Comparison of ENCODE assay signal across 15 cellular contexts in the genomic region with DNA sequence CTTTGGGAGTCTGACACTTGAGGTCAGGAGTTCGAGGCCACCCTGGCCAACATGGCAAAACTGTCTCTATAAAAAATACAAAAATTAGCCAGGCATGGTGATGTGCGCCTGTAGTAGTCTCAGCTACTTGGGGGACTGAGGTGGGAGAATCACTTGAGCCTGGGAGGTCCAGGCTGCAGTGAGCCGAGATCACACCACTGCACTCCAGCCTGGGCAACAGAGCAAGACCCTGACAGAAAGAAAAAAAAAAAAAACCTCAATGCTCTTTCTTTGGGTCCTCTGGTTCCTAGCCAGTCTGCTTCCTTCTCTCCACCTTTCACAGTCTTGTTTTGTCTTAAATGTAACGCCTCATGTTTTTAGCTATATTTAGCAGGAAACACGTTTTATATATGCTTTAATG. TPM values are rescaled to one million over a fixed set of nuclear protein-coding genes. Genes with fewer than 3 reads are reported as not detected.
A peak's percentile ranks its signal among the peaks of the same experiment; 100 is the strongest.
DNase-seq lines count a peak whose midpoint lies in the region; ATAC-seq, FAIRE-seq and TF ChIP-seq lines count a peak whose summit lies in the region.
"Had no signal": no experiment of that assay in that cellular context is flagged by ENCODE, and none has a peak within 500 bp of the region (broad histone marks: within the 10 kb centered on the region; RNA-seq: fewer than 3 reads in every experiment).

No MANE protein-coding gene starts in this region.

- H3K9ac ChIP-seq in K562 (ENCODE audit: insufficient read depth in 1 of 2, low read depth in 2 of 2, low read length in 2 of 2): no peak overlapping the region

- ATAC-seq in CD4-positive, CD25-positive, alpha-beta regulatory T cell (ENCODE audit: low read depth in 2 of 2): no peak
- ATAC-seq in K562 (no peak), left lung (no peak), GM19351 (IDR thresholded peaks at IDR 0.05; ENCODE audit: unreplicated experiment) (no peak), HG03159 (IDR thresholded peaks at IDR 0.05; ENCODE audit: unreplicated experiment) (no peak)
- ATAC-seq in naive thymus-derived CD8-positive, alpha-beta T cell: no peak

- CTCF ChIA-PET in Calu3 (lab: Charles Lee) (interaction anchor here (0.7 kb wide), 1 partner anchor 34 kb away, joined by 3 read pairs; no protein-coding TSS in a partner anchor), K562 (lab: Yijun Ruan, JAX; ENCODE audit: low intra/inter-chr PET ratio) (no interaction called here)

- peak overlapping the region; percentile 68 for H3K27ac ChIP-seq in CD4-positive, CD25-positive, alpha-beta regulatory T cell (ENCODE audit: insufficient read depth, low read length, poor library complexity, severe bottlenecking)
- H3K27ac ChIP-seq in K562 (ENCODE audit: extremely low read depth, low read depth, low read length) (no peak overlapping the region), left lung (peak overlapping the region in 1 of 2 donors; percentile 75)
- H3K27ac ChIP-seq: HL-60, thoracic aorta had no signal

- no peak for FAIRE-seq in K562 (lab: Jason Lieb, UNC)

- peaks cover 11% of the 10 kb centered on the region for H4K20me1 ChIP-seq in K562 (replicated peaks; ENCODE audit: control insufficient read depth, insufficient read depth, low read length)

- peak overlapping the region; percentile 85 to 88 (median 85) for H3K27ac Mint-ChIP-seq in CD4-positive, CD25-positive, alpha-beta regulatory T cell
- H3K27ac Mint-ChIP-seq in Calu3 (ENCODE audit: unreplicated experiment): peak overlapping the region; percentile 14
- H3K27ac Mint-ChIP-seq in naive thymus-derived CD8-positive, alpha-beta T cell: peak overlapping the region in 7 of 10 donors; percentile 23 to 83 (median 45)

- no peaks in the 10 kb centered on the region for H3K9me1 ChIP-seq in K562 (ENCODE audit: control insufficient read depth, insufficient read depth, low read length)

- DNase-seq in CD4-positive, CD25-positive, alpha-beta regulatory T cell: no peak
- no peak for DNase-seq in Calu3
- DNase-seq in K562 (ENCODE audit: extremely low read depth in 1 of 4, low spot score in 3 of 4): no peak
- no peak for DNase-seq in naive thymus-derived CD8-positive, alpha-beta T cell
- no peak for DNase-seq in mesenteric fat pad (ENCODE audit: low spot score)
- no peak for DNase-seq in left lung
- DNase-seq: activated CD4-positive, CD25-positive, alpha-beta regulatory T cell; amygdala; DMS79 treated with DMSO at 0.1 percent for 48 hours; mammary epithelial cell; NCI-H446 treated with DMSO at 0.1 percent for 48 hours had no signal

- TF ChIP-seq POLR2A in K562 (conservative IDR thresholded peaks at IDR 0.05): no peak

- H3K4me2 ChIP-seq in K562 (ENCODE audit: insufficient read depth, low read length): no peak overlapping the region

- TF ChIP-seq EP300 in K562 (IDR thresholded peaks at IDR 0.05; ENCODE audit: low read length): no peak

- peaks cover 52 to 76% (median 65%) of the 10 kb centered on the region in 4 donors for H3K4me1 Mint-ChIP-seq in CD4-positive, CD25-positive, alpha-beta regulatory T cell
- H3K4me1 Mint-ChIP-seq in Calu3 (ENCODE audit: low read depth, unreplicated experiment): peaks cover 53% of the 10 kb centered on the region
- H3K4me1 Mint-ChIP-seq in naive thymus-derived CD8-positive, alpha-beta T cell: peaks cover 26 to 73% (median 57%) of the 10 kb centered on the region in 4 donors

- H3K79me2 ChIP-seq in K562 (ENCODE audit: control insufficient read depth, insufficient read depth, low read length): peaks cover 96% of the 10 kb centered on the region

- in situ Hi-C loops in K562 (cut with MboI): no loop called here

- no TSS peak for BruUV-seq in Calu3 (replicated peaks; lab: Mats Ljungman, UMichigan)
- BruUV-seq in K562 (replicated peaks; lab: Mats Ljungman, UMichigan): no TSS peak

- H2AFZ ChIP-seq in K562 (ENCODE audit: low read depth, low read length): no peak overlapping the region

- peak overlapping the region; percentile 42 for H3K4me3 ChIP-seq in CD4-positive, CD25-positive, alpha-beta regulatory T cell (ENCODE audit: low read depth, low read length)
- H3K4me3 ChIP-seq in K562 (no peak overlapping the region), left lung (no peak overlapping the region)
- H3K4me3 ChIP-seq: thoracic aorta had no signal

- POLR2A ChIA-PET in K562 (lab: Yijun Ruan, JAX): interaction anchor here (1.0 kb wide), 1 partner anchor 23 kb away, joined by 3 read pairs; no protein-coding TSS in a partner anchor
- POLR2A ChIA-PET in naive thymus-derived CD8-positive, alpha-beta T cell (lab: Charles Lee): interaction anchor here (0.6 to 1.8 kb wide), 2 partner anchors 9 to 270 kb away, joined by 3 to 7 read pairs; a partner anchor contains a TSS

- TF ChIP-seq CTCF in Calu3 (IDR thresholded peaks at IDR 0.05; ENCODE audit: unreplicated experiment) (no peak), K562 (IDR thresholded peaks at IDR 0.05 in 2 of 3, conservative IDR thresholded peaks at IDR 0.05 in 1 of 3; ENCODE audit: insufficient read depth in 2 of 3, low read depth in 1 of 3, low read length in 3 of 3) (no peak), left lung (IDR thresholded peaks at IDR 0.05) (no peak)

- 86% methylated on average over 5 of the region's 5 CpGs for WGBS in K562 (ENCODE audit: insufficient coverage, low coverage, missing lambda C conversion rate)

- TF ChIP-seq RAD21 in K562 (CRISPR knock-in tag; conservative IDR thresholded peaks at IDR 0.05 in 1 of 2, IDR thresholded peaks at IDR 0.05 in 1 of 2): no peak

- no peaks in the 10 kb centered on the region for H3K9me3 Mint-ChIP-seq in CD4-positive, CD25-positive, alpha-beta regulatory T cell
- no peaks in the 10 kb centered on the region for H3K9me3 Mint-ChIP-seq in Calu3 (ENCODE audit: low read depth, unreplicated experiment)
- H3K9me3 Mint-ChIP-seq in naive thymus-derived CD8-positive, alpha-beta T cell: no peaks in the 10 kb centered on the region

- intact Hi-C loops in Calu3 (cut with micrococcal nuclease; ENCODE audit: unreplicated experiment) (no loop called here), K562 (cut with micrococcal nuclease) (no loop called here), left lung (cut with DNase I) (no loop called here)

- H3K4me1 ChIP-seq in CD4-positive, CD25-positive, alpha-beta regulatory T cell (ENCODE audit: control insufficient read depth, insufficient read depth, low read length, poor library complexity, severe bottlenecking): peaks cover 53% of the 10 kb centered on the region
- peaks cover 0 to 32% of the 10 kb centered on the region in 2 experiments; a peak in 3 of 5 replicates for H3K4me1 ChIP-seq in K562 (replicated peaks in 1 of 2; ENCODE audit: control insufficient read depth in 2 of 2, insufficient read depth in 2 of 2, low read length in 2 of 2)
- peaks cover 6 to 80% of the 10 kb centered on the region in 2 donors for H3K4me1 ChIP-seq in left lung

- no peaks in the 10 kb centered on the region for H3K36me3 ChIP-seq in CD4-positive, CD25-positive, alpha-beta regulatory T cell (ENCODE audit: control insufficient read depth, insufficient read depth, low read length)
- H3K36me3 ChIP-seq in K562 (ENCODE audit: control insufficient read depth, insufficient read depth, low read length) (peaks cover 17% of the 10 kb centered on the region; the same call in 2 of the 3 replicates), left lung (peaks cover 0 to 5% of the 10 kb centered on the region in 2 donors)
- H3K36me3 ChIP-seq: thoracic aorta had no signal

- H3K27me3 ChIP-seq in CD4-positive, CD25-positive, alpha-beta regulatory T cell (ENCODE audit: control insufficient read depth, insufficient read depth, low read length): no peaks in the 10 kb centered on the region
- H3K27me3 ChIP-seq in K562 (ENCODE audit: control insufficient read depth in 2 of 2, insufficient read depth in 2 of 2, low read length in 2 of 2) (no peaks in the 10 kb centered on the region), left lung (no peaks in the 10 kb centered on the region)

- H3K36me3 Mint-ChIP-seq in CD4-positive, CD25-positive, alpha-beta regulatory T cell: peaks cover 25% of the 10 kb centered on the region
- H3K36me3 Mint-ChIP-seq in Calu3 (ENCODE audit: insufficient read depth, unreplicated experiment): peaks cover 27% of the 10 kb centered on the region
- peaks cover 0 to 23% (median 0%) of the 10 kb centered on the region in 3 donors for H3K36me3 Mint-ChIP-seq in naive thymus-derived CD8-positive, alpha-beta T cell

- no peaks in the 10 kb centered on the region for H3K27me3 Mint-ChIP-seq in CD4-positive, CD25-positive, alpha-beta regulatory T cell
- H3K27me3 Mint-ChIP-seq in Calu3 (ENCODE audit: unreplicated experiment): no peaks in the 10 kb centered on the region
- no peaks in the 10 kb centered on the region for H3K27me3 Mint-ChIP-seq in naive thymus-derived CD8-positive, alpha-beta T cell

- peak overlapping the region; percentile 53 to 84 (median 82) for H3K4me3 Mint-ChIP-seq in CD4-positive, CD25-positive, alpha-beta regulatory T cell
- H3K4me3 Mint-ChIP-seq in Calu3 (ENCODE audit: low read depth, unreplicated experiment): no peak overlapping the region
- peak overlapping the region in 2 of 10 donors; percentile 18 to 38 for H3K4me3 Mint-ChIP-seq in naive thymus-derived CD8-positive, alpha-beta T cell

- H3K9me3 ChIP-seq in CD4-positive, CD25-positive, alpha-beta regulatory T cell (ENCODE audit: control insufficient read depth in 2 of 2, low read length in 2 of 2): no peaks in the 10 kb centered on the region
- H3K9me3 ChIP-seq in K562 (replicated peaks; ENCODE audit: control insufficient read depth, insufficient read depth, low read depth, low read length) (no peaks in the 10 kb centered on the region), left lung (no peaks in the 10 kb centered on the region)
- H3K9me3 ChIP-seq: thoracic aorta had no signal

RNA-seq across cellular contexts. Expression of a gene that starts 9.4 kb away (rescaled TPM):
- 157 TPM for total RNA-seq in CD4-positive, CD25-positive, alpha-beta regulatory T cell
- 100 to 1,000 TPM in 1 of 4 donors, 10 to 100 TPM in 3; 56.4 to 102 (median 72.8) TPM for polyA plus RNA-seq in CD4-positive, CD25-positive, alpha-beta regulatory T cell
- 100 and 105 TPM in 2 replicates for total RNA-seq in Calu3 (2022)
- total RNA-seq in K562 (2011; cell fraction: chromatin; rRNA removed; ENCODE audit: low replicate concordance): 67.1 and 99.5 TPM in 2 replicates
- total RNA-seq in K562 (2011; cell fraction: nucleolus; rRNA removed): 61.5 and 70.1 TPM in 2 replicates
- total RNA-seq in K562 (2011; cell fraction: nucleoplasm; rRNA removed): 49.3 and 64.3 TPM in 2 replicates
- total RNA-seq in K562 (2014; rRNA removed): 38.6 and 50.0 TPM in 2 replicates
- 20.5 and 21.8 TPM in 2 replicates for total RNA-seq in K562 (2014; rRNA removed; fragmentation: Illumina TruSeq; extraction: Trizol)
- total RNA-seq in K562 (2015; rRNA removed; fragmentation: Illumina TruSeq; extraction: Trizol): 19.4 and 20.2 TPM in 2 replicates
- 80.3 and 86.6 TPM in 2 replicates for total RNA-seq in K562 (2021)
- polyA plus RNA-seq in K562 (2011; rRNA removed): 23.5 and 44.6 TPM in 2 replicates
- polyA plus RNA-seq in K562 (2011; cell fraction: cytosol; rRNA removed): 44.3 and 54.2 TPM in 2 replicates
- polyA plus RNA-seq in K562 (2011; cell fraction: nucleus; rRNA removed): 59.0 and 70.4 TPM in 2 replicates
- polyA plus RNA-seq in K562 (2012): 55.7 and 67.9 TPM in 2 replicates
- polyA plus RNA-seq in K562 (2014; fragmentation: Illumina TruSeq; extraction: Trizol): 58.8 and 59.1 TPM in 2 replicates
- 1 to 10 TPM; 3.1 to 6.3 TPM for polyA plus RNA-seq in K562 (2014; fragmentation: Nextera tagmentation; extraction: Ambion mirVana)
- 31.4 and 31.6 TPM in 2 replicates for polyA plus RNA-seq in K562 (2014; rRNA removed)
- 66.0 and 68.6 TPM in 2 replicates for polyA minus RNA-seq in K562 (2011; rRNA and poly(A)+ RNA removed)
- 52.4 and 53.8 TPM in 2 replicates for polyA minus RNA-seq in K562 (2011; cell fraction: cytosol; rRNA and poly(A)+ RNA removed)
- polyA minus RNA-seq in K562 (2011; cell fraction: nucleus; rRNA and poly(A)+ RNA removed): 25.8 and 36.1 TPM in 2 replicates
- 10 to 100 TPM; 66.0 to 67.5 TPM for total RNA-seq in naive thymus-derived CD8-positive, alpha-beta T cell
- polyA plus RNA-seq in naive thymus-derived CD8-positive, alpha-beta T cell: 10 to 100 TPM; 23.9 to 30.6 (median 25.6) TPM
- 102 TPM for total RNA-seq in mesenteric fat pad
- 100 to 1,000 TPM; 159 to 184 TPM for total RNA-seq in left lung

RNA-seq across cellular contexts. Expression of a gene that starts 33.8 kb away (rescaled TPM):
- 97.5 TPM for total RNA-seq in CD4-positive, CD25-positive, alpha-beta regulatory T cell
- polyA plus RNA-seq in CD4-positive, CD25-positive, alpha-beta regulatory T cell: 10 to 100 TPM; 67.6 to 85.4 (median 74.9) TPM
- total RNA-seq in Calu3 (2022): 115 and 128 TPM in 2 replicates
- total RNA-seq in K562 (2011; cell fraction: chromatin; rRNA removed; ENCODE audit: low replicate concordance): 87.6 and 130 TPM in 2 replicates
- total RNA-seq in K562 (2011; cell fraction: nucleolus; rRNA removed): 122 and 140 TPM in 2 replicates
- 150 and 206 TPM in 2 replicates for total RNA-seq in K562 (2011; cell fraction: nucleoplasm; rRNA removed)
- total RNA-seq in K562 (2014; rRNA removed): 40.0 and 53.8 TPM in 2 replicates
- 40.6 and 42.1 TPM in 2 replicates for total RNA-seq in K562 (2014; rRNA removed; fragmentation: Illumina TruSeq; extraction: Trizol)
- 43.8 and 44.3 TPM in 2 replicates for total RNA-seq in K562 (2015; rRNA removed; fragmentation: Illumina TruSeq; extraction: Trizol)
- 44.5 and 44.6 TPM in 2 replicates for total RNA-seq in K562 (2021)
- polyA plus RNA-seq in K562 (2011; rRNA removed): 64.0 and 75.5 TPM in 2 replicates
- 83.9 and 104 TPM in 2 replicates for polyA plus RNA-seq in K562 (2011; cell fraction: cytosol; rRNA removed)
- 84.1 and 90.2 TPM in 2 replicates for polyA plus RNA-seq in K562 (2011; cell fraction: nucleus; rRNA removed)
- 39.4 and 67.4 TPM in 2 replicates for polyA plus RNA-seq in K562 (2012)
- polyA plus RNA-seq in K562 (2014; fragmentation: Illumina TruSeq; extraction: Trizol): 40.5 and 44.2 TPM in 2 replicates
- polyA plus RNA-seq in K562 (2014; fragmentation: Nextera tagmentation; extraction: Ambion mirVana): 10 to 100 TPM; 20.3 to 23.1 TPM
- 55.3 and 56.4 TPM in 2 replicates for polyA plus RNA-seq in K562 (2014; rRNA removed)
- polyA minus RNA-seq in K562 (2011; rRNA and poly(A)+ RNA removed): 49.9 and 50.1 TPM in 2 replicates
- 32.8 and 44.1 TPM in 2 replicates for polyA minus RNA-seq in K562 (2011; cell fraction: cytosol; rRNA and poly(A)+ RNA removed)
- polyA minus RNA-seq in K562 (2011; cell fraction: nucleus; rRNA and poly(A)+ RNA removed): 32.0 and 44.2 TPM in 2 replicates
- 100 to 1,000 TPM; 109 to 110 TPM for total RNA-seq in naive thymus-derived CD8-positive, alpha-beta T cell
- polyA plus RNA-seq in naive thymus-derived CD8-positive, alpha-beta T cell: 10 to 100 TPM; 61.4 to 80.4 (median 71.8) TPM
- total RNA-seq in mesenteric fat pad: 56.3 TPM
- total RNA-seq in left lung: 10 to 100 TPM; 69.6 to 84.7 TPM

RNA-seq across cellular contexts. Expression of a gene that starts 42.1 kb away (rescaled TPM):
- total RNA-seq in CD4-positive, CD25-positive, alpha-beta regulatory T cell: 108 TPM
- polyA plus RNA-seq in CD4-positive, CD25-positive, alpha-beta regulatory T cell: 10 to 100 TPM; 42.3 to 55.1 (median 46.4) TPM
- total RNA-seq in Calu3 (2022): 157 and 168 TPM in 2 replicates
- total RNA-seq in K562 (2011; cell fraction: chromatin; rRNA removed; ENCODE audit: low replicate concordance): 104 and 320 TPM in 2 replicates
- 229 and 246 TPM in 2 replicates for total RNA-seq in K562 (2011; cell fraction: nucleolus; rRNA removed)
- 121 and 141 TPM in 2 replicates for total RNA-seq in K562 (2011; cell fraction: nucleoplasm; rRNA removed)
- 102 and 133 TPM in 2 replicates for total RNA-seq in K562 (2014; rRNA removed)
- total RNA-seq in K562 (2014; rRNA removed; fragmentation: Illumina TruSeq; extraction: Trizol): 91.2 and 103 TPM in 2 replicates
- 89.1 and 90.8 TPM in 2 replicates for total RNA-seq in K562 (2015; rRNA removed; fragmentation: Illumina TruSeq; extraction: Trizol)
- total RNA-seq in K562 (2021): 145 and 155 TPM in 2 replicates
- polyA plus RNA-seq in K562 (2011; rRNA removed): 110 and 120 TPM in 2 replicates
- 100 and 136 TPM in 2 replicates for polyA plus RNA-seq in K562 (2011; cell fraction: cytosol; rRNA removed)
- 265 and 309 TPM in 2 replicates for polyA plus RNA-seq in K562 (2011; cell fraction: nucleus; rRNA removed)
- polyA plus RNA-seq in K562 (2012): 122 and 135 TPM in 2 replicates
- 114 and 133 TPM in 2 replicates for polyA plus RNA-seq in K562 (2014; fragmentation: Illumina TruSeq; extraction: Trizol)
- polyA plus RNA-seq in K562 (2014; fragmentation: Nextera tagmentation; extraction: Ambion mirVana): 10 to 100 TPM; 33.0 to 45.2 TPM
- 96.7 and 109 TPM in 2 replicates for polyA plus RNA-seq in K562 (2014; rRNA removed)
- polyA minus RNA-seq in K562 (2011; rRNA and poly(A)+ RNA removed): 74.9 and 101 TPM in 2 replicates
- polyA minus RNA-seq in K562 (2011; cell fraction: cytosol; rRNA and poly(A)+ RNA removed): 38.9 and 72.1 TPM in 2 replicates
- polyA minus RNA-seq in K562 (2011; cell fraction: nucleus; rRNA and poly(A)+ RNA removed): 84.7 and 97.7 TPM in 2 replicates
- total RNA-seq in naive thymus-derived CD8-positive, alpha-beta T cell: 100 to 1,000 TPM; 123 to 129 TPM
- 10 to 100 TPM; 25.3 to 48.2 (median 41.1) TPM for polyA plus RNA-seq in naive thymus-derived CD8-positive, alpha-beta T cell
- total RNA-seq in mesenteric fat pad: 64.1 TPM
- 10 to 100 TPM; 43.1 to 58.0 TPM for total RNA-seq in left lung

Comparison
In these comparisons a context has a peak if more than half of its experiments do, and no peak if none do; other contexts are left out.
1. H3K27ac Mint-ChIP-seq: peak in every context shown above with its lines; median percentile 85 in CD4-positive, CD25-positive, alpha-beta regulatory T cell; 45 in naive thymus-derived CD8-positive, alpha-beta T cell; 14 in Calu3.